1 cellular context compared by ENCODE assay signal in the genomic region with DNA sequence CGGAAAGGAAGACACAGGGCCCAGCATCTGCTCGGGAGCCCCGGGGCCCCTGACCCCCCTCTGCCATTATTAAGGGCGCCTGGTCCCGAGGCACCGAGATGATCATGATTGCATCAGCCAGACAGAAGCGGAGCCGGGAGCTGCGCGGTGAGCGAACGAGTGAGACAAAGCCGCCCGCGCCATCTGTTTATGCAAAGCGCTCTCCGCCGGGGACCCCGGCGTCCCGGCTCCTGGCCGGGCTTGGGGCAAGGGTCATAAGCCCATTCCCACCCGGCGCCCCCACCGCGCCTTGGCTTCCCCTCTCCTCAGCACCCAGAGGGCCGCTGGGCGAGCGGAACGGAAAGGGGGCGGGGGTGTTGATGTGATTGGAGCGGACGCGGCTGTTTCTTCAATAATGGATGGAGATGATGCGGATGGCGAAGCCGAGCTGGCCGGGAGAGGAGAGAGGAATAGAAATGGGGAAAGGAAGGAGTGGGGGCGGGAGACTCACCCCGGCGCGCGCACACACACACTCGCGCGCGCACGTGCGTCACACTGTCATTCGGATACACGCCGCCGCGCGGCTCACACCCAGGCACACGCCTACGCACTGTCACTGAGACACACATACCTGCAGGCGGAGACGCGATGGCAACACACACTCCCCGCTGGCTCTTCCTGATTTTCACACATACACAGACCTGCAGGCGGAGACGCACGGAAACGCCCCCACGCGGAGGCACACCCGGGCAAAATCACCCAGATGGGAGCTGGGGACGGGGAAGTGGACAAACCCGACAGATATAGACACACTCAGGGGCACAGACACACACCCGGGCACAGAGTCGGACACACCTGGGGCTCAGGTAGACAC.
TF ChIP-seq lines count a peak whose summit lies in the region.

No MANE protein-coding gene starts in this region.

TF ChIP-seq in GM12878, 131 proteins besides CTCF, POLR2A, EP300 and RAD21:
- peak; percentile 54; the same call in 1 of the 2 replicates for TF ChIP-seq CREB1 (IDR thresholded peaks at IDR 0.05; ENCODE audit: low read depth)
- TF ChIP-seq, protein P1, sequence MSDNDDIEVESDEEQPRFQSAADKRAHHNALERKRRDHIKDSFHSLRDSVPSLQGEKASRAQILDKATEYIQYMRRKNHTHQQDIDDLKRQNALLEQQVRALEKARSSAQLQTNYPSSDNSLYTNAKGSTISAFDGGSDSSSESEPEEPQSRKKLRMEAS (IDR thresholded peaks at IDR 0.05; ENCODE audit: low read depth, low read length) = peak; percentile 43
- TF ChIP-seq, protein P2, sequence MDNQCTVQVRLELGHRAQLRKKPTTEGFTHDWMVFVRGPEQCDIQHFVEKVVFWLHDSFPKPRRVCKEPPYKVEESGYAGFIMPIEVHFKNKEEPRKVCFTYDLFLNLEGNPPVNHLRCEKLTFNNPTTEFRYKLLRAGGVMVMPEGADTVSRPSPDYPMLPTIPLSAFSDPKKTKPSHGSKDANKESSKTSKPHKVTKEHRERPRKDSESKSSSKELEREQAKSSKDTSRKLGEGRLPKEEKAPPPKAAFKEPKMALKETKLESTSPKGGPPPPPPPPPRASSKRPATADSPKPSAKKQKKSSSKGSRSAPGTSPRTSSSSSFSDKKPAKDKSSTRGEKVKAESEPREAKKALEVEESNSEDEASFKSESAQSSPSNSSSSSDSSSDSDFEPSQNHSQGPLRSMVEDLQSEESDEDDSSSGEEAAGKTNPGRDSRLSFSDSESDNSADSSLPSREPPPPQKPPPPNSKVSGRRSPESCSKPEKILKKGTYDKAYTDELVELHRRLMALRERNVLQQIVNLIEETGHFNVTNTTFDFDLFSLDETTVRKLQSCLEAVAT (IDR thresholded peaks at IDR 0.05) = 0 out of 2 replicates have a peak, but pooled peaks have one; percentile 15
- 0 out of 2 replicates have a peak, but pooled peaks have one; percentile 30 for TF ChIP-seq NBN (IDR thresholded peaks at IDR 0.05)
- no peak for TF ChIP-seq HDAC6 (IDR thresholded peaks at IDR 0.05; ENCODE audit: unreplicated experiment)
- TF ChIP-seq SPI1 (IDR thresholded peaks at IDR 0.05; ENCODE audit: borderline replicate concordance, insufficient read depth, low read depth, low read length) = 0 out of 2 replicates have a peak, but pooled peaks have one; percentile 16
- peak; percentile 60 to 90 for TF ChIP-seq EGR1 (IDR thresholded peaks at IDR 0.05; ENCODE audit: borderline replicate concordance in 1 of 2, low read depth in 2 of 2, low read length in 2 of 2)
- no peak for TF ChIP-seq FOXK2 (IDR thresholded peaks at IDR 0.05)
- TF ChIP-seq EED (IDR thresholded peaks at IDR 0.05; ENCODE audit: low read depth) = 0 out of 2 replicates have a peak, but pooled peaks have one; percentile 19
- TF ChIP-seq BHLHE40 (IDR thresholded peaks at IDR 0.05; ENCODE audit: borderline replicate concordance in 1 of 2, low read depth in 2 of 2, low read length in 1 of 2) = peak; percentile 91 to 94
- TF ChIP-seq SRF (IDR thresholded peaks at IDR 0.05; ENCODE audit: low read depth in 2 of 2, low read length in 2 of 2) = no peak
- TF ChIP-seq, protein P3, sequence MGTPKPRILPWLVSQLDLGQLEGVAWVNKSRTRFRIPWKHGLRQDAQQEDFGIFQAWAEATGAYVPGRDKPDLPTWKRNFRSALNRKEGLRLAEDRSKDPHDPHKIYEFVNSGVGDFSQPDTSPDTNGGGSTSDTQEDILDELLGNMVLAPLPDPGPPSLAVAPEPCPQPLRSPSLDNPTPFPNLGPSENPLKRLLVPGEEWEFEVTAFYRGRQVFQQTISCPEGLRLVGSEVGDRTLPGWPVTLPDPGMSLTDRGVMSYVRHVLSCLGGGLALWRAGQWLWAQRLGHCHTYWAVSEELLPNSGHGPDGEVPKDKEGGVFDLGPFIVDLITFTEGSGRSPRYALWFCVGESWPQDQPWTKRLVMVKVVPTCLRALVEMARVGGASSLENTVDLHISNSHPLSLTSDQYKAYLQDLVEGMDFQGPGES (IDR thresholded peaks at IDR 0.05) = no peak
- TF ChIP-seq CHD2 (IDR thresholded peaks at IDR 0.05; ENCODE audit: borderline replicate concordance, low read depth, low read length) = no peak
- 0 out of 2 replicates have a peak, but pooled peaks have one; percentile 7 for TF ChIP-seq ATF7 (IDR thresholded peaks at IDR 0.05; ENCODE audit: low read depth)
- no peak for TF ChIP-seq SP1 (IDR thresholded peaks at IDR 0.05; ENCODE audit: low read depth, low read length)
- TF ChIP-seq IKZF1 (conservative IDR thresholded peaks at IDR 0.05) = peak; percentile 42
- TF ChIP-seq, protein P4, sequence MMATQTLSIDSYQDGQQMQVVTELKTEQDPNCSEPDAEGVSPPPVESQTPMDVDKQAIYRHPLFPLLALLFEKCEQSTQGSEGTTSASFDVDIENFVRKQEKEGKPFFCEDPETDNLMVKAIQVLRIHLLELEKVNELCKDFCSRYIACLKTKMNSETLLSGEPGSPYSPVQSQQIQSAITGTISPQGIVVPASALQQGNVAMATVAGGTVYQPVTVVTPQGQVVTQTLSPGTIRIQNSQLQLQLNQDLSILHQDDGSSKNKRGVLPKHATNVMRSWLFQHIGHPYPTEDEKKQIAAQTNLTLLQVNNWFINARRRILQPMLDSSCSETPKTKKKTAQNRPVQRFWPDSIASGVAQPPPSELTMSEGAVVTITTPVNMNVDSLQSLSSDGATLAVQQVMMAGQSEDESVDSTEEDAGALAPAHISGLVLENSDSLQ (IDR thresholded peaks at IDR 0.05) = peak; percentile 43
- TF ChIP-seq, protein P5, sequence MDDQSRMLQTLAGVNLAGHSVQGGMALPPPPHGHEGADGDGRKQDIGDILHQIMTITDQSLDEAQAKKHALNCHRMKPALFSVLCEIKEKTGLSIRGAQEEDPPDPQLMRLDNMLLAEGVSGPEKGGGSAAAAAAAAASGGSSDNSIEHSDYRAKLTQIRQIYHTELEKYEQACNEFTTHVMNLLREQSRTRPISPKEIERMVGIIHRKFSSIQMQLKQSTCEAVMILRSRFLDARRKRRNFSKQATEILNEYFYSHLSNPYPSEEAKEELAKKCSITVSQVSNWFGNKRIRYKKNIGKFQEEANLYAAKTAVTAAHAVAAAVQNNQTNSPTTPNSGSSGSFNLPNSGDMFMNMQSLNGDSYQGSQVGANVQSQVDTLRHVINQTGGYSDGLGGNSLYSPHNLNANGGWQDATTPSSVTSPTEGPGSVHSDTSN (IDR thresholded peaks at IDR 0.05; ENCODE audit: insufficient replicate concordance, low read depth, low read length) = no peak
- TF ChIP-seq KDM1A (IDR thresholded peaks at IDR 0.05; ENCODE audit: borderline replicate concordance) = no peak
- no peak for TF ChIP-seq BMI1 (IDR thresholded peaks at IDR 0.05; ENCODE audit: borderline replicate concordance)
- TF ChIP-seq, protein P6, sequence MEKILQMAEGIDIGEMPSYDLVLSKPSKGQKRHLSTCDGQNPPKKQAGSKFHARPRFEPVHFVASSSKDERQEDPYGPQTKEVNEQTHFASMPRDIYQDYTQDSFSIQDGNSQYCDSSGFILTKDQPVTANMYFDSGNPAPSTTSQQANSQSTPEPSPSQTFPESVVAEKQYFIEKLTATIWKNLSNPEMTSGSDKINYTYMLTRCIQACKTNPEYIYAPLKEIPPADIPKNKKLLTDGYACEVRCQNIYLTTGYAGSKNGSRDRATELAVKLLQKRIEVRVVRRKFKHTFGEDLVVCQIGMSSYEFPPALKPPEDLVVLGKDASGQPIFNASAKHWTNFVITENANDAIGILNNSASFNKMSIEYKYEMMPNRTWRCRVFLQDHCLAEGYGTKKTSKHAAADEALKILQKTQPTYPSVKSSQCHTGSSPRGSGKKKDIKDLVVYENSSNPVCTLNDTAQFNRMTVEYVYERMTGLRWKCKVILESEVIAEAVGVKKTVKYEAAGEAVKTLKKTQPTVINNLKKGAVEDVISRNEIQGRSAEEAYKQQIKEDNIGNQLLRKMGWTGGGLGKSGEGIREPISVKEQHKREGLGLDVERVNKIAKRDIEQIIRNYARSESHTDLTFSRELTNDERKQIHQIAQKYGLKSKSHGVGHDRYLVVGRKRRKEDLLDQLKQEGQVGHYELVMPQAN (conservative IDR thresholded peaks at IDR 0.05) = peak; percentile 37; the same call in 1 of the 2 replicates
- 0 out of 2 replicates have a peak, but pooled peaks have one; percentile 47 for TF ChIP-seq HDGF (IDR thresholded peaks at IDR 0.05)
